In genomic region chr17:36610472-36610871, GRCh38 we compare ENCODE assay signal across 22 cellular contexts. TPM values are rescaled to one million over a fixed set of nuclear protein-coding genes. Genes with fewer than 3 reads are reported as not detected.
DNase-seq lines count a peak whose midpoint lies in the region; ATAC-seq and TF ChIP-seq lines count a peak whose summit lies in the region.
"Had no signal": no experiment of that assay in that cellular context is flagged by ENCODE, and none has a peak within 500 bp of the region (broad histone marks: within the 10 kb centered on the region; RNA-seq: fewer than 3 reads in every experiment).

No MANE protein-coding gene starts in this region.

- H3K27ac ChIP-seq in adrenal gland, result peak overlapping the region in 4 of 5 donors; percentile 3 to 58 (median 45)
- H3K27ac ChIP-seq: A549; BLaER1 treated with 17β-estradiol and CSF1 and Interleukin-3, amounts not matched to agents 10 nM and 100 nM; Peyer's patch had no signal

- no peak overlapping the region for H3K4me3 ChIP-seq in adrenal gland
- no peak overlapping the region for H3K4me3 ChIP-seq in fibroblast of mammary gland (ENCODE audit: control insufficient read depth, low read depth, low read length)
- H3K4me3 ChIP-seq: A549; BLaER1 treated with 17β-estradiol and CSF1 and Interleukin-3, amounts not matched to agents 10 nM and 100 nM; Peyer's patch had no signal

- no peaks in the 10 kb centered on the region for H3K9me3 ChIP-seq in adrenal gland (replicated peaks in 1 of 3)
- H3K9me3 ChIP-seq: A549; BLaER1 treated with 17β-estradiol and CSF1 and Interleukin-3, amounts not matched to agents 10 nM and 100 nM; Peyer's patch; SK-N-SH had no signal

- intact Hi-C loops in adrenal gland (cut with DNase I), result no loop called here

- TF ChIP-seq POLR2A in adrenal gland (IDR thresholded peaks at IDR 0.05), result no peak

- no peaks in the 10 kb centered on the region for H3K36me3 ChIP-seq in adrenal gland (replicated peaks in 1 of 2)
- H3K36me3 ChIP-seq: Peyer's patch had no signal

- 35 to 55% (median 40%) methylated on average over 6 of the region's 6 CpGs for WGBS in adrenal gland, 4 donors

- TF ChIP-seq CTCF in adrenal gland (IDR thresholded peaks at IDR 0.05), result no peak
- no peak for TF ChIP-seq CTCF in fibroblast of mammary gland (conservative IDR thresholded peaks at IDR 0.05; ENCODE audit: control insufficient read depth, insufficient read depth, low read depth, low read length)

- peaks cover 0 to 19% of the 10 kb centered on the region in 2 donors for H3K4me1 ChIP-seq in adrenal gland (replicated peaks in 1 of 2)

- DNase-seq in EL (peak; percentile 69), HCEC 1CT (peak; percentile 26), adrenal gland (peak; percentile 66 to 82 (median 77)), fibroblast of mammary gland (ENCODE audit: low read depth) (peak; percentile 51), SHP77 treated with DMSO at 0.1 percent for 48 hours (lab: John Stamatoyannopoulos, UW) (no peak)
- DNase-seq: AML-193; CD4-positive, alpha-beta T cell; DMS53; GF-D8; Kasumi-1; MM.1S; NCI-H2029; NCI-H2227 treated with DMSO at 0.1 percent for 48 hours; NCI-H526 treated with DMSO at 0.1 percent for 48 hours; OCI-M1; Peyer's patch; SK-N-SH; SW 1271 had no signal

- no peaks in the 10 kb centered on the region for H3K27me3 ChIP-seq in adrenal gland
- H3K27me3 ChIP-seq: BLaER1 treated with 17β-estradiol and CSF1 and Interleukin-3, amounts not matched to agents 10 nM and 100 nM; Peyer's patch had no signal

- ATAC-seq in esophagus mucosa (no peak), HG03442 (IDR thresholded peaks at IDR 0.05; ENCODE audit: unreplicated experiment) (no peak)
- ATAC-seq: A549 had no signal

RNA-seq across cellular contexts. Expression of gene MRM1, which starts 9.1 kb away (rescaled TPM):
- total RNA-seq in adrenal gland (10 to 100 TPM in 4 of 8 donors, 1 to 10 TPM in 4; 5.2 to 18.5 (median 10.1) TPM), esophagus mucosa (4.8 TPM)
- polyA plus RNA-seq in adrenal gland, result 10 to 100 TPM in 1 of 3 donors, 1 to 10 TPM in 2; 6.9 to 10.1 (median 7.0) TPM

RNA-seq across cellular contexts. Expression of gene DHRS11, which starts 18.8 kb away (rescaled TPM):
- total RNA-seq in adrenal gland, result 10 to 100 TPM in 6 of 8 donors, 1 to 10 TPM in 2; 5.9 to 28.1 (median 12.0) TPM
- polyA plus RNA-seq in adrenal gland, result 10 to 100 TPM; 12.8 to 21.3 (median 13.8) TPM
- total RNA-seq in esophagus mucosa, result 8.4 TPM
